Comparison of ENCODE assay signal across 10 cellular contexts in the genomic region with DNA sequence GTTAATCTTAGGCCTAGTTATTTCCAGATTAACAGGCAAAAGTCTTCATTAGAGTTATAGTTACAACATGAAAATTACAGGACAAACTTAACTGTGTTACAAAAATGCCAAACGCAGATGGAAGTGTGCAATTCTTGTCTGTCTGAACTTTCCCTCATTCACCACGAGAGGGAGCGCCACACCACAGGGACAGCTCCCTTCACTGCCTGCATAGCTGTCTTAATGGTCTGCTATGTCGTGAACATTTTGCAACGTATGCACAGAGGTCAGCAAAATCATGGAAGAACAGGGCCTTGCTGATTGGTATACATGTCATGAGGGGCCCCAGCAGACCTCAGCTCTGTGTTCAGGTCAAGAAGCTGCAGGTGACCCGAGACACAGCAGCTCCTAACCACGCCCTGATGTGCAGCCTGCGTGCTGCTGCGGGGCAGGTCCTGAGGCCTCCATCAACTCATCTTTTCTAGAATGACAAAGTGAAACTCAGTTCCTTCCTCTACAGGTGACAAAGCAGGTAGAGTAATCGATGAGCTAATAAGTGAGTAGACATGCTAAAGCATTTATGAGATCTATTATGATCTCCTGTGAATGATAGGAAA.
DNase-seq lines count a peak whose midpoint lies in the region; ATAC-seq, FAIRE-seq and TF ChIP-seq lines count a peak whose summit lies in the region.
"Had no signal": no experiment of that assay in that cellular context is flagged by ENCODE, and none has a peak within 500 bp of the region (broad histone marks: within the 10 kb centered on the region; RNA-seq: fewer than 3 reads in every experiment).

No MANE protein-coding gene starts in this region.

- peak; percentile 86 for FAIRE-seq in HepG2 (lab: Jason Lieb, UNC)
- FAIRE-seq: G401.6 had no signal

- H3K27ac ChIP-seq in 22Rv1 (no peak overlapping the region), HepG2 (ENCODE audit: extremely low read length, insufficient read depth, low read length) (no peak overlapping the region)

- no TSS peak for BruUV-seq in HepG2 (replicated peaks; lab: Mats Ljungman, UMichigan)

- POLR2A ChIA-PET in activated CD4-positive, alpha-beta T cell treated with anti-CD3 and anti-CD28 coated beads for 36 hours (lab: Charles Lee), result no interaction called here
- POLR2A ChIA-PET in HepG2 (lab: Yijun Ruan, JAX), result interaction anchor here (0.8 to 1.0 kb wide), 2 partner anchors 46 to 535 kb away, joined by 3 read pairs; no protein-coding TSS in a partner anchor

- in situ Hi-C loops in HepG2 (cut with HindIII; ENCODE audit: extremely low pct_ligation_motif_present, low pct_unique_long_range_greater_than_20kb), result loop anchor here (5.0 to 25.0 kb wide), 2 partner anchors 230 to 615 kb away; no protein-coding TSS in a partner anchor

- H4K20me1 ChIP-seq in HepG2 (ENCODE audit: insufficient read depth, low read length), result no peaks in the 10 kb centered on the region

- H3K4me1 ChIP-seq in HepG2 (ENCODE audit: insufficient read depth, low read length), result peaks cover 22% of the 10 kb centered on the region

- TF ChIP-seq POLR2A in HepG2 (IDR thresholded peaks at IDR 0.05; ENCODE audit: insufficient read depth in 1 of 2, low read depth in 2 of 2, low read length in 2 of 2), result no peak

- peak overlapping the region; percentile 90 for H3K4me2 ChIP-seq in HepG2 (ENCODE audit: low read depth, low read length)

- DNase-seq in NCI-H510A (lab: John Stamatoyannopoulos, UW) (peak; percentile 62), choroid plexus epithelial cell (ENCODE audit: low read depth) (peak; percentile 91), HepG2 (ENCODE audit: low spot score) (peak; percentile 75)
- DNase-seq in activated CD4-positive, alpha-beta T cell treated with anti-CD3 and anti-CD28 coated beads for 36 hours, result peak; percentile 74
- DNase-seq in stimulated activated CD4-positive, alpha-beta T cell treated with anti-CD3 and anti-CD28 coated beads, TNF-alpha, amount 100 ng/mL, for 24 hours (ENCODE audit: low read depth in 3 of 3), result peak; percentile 13 to 46 (median 30)

- no peaks in the 10 kb centered on the region for H3K36me3 ChIP-seq in HepG2 (replicated peaks in 1 of 2; ENCODE audit: control insufficient read depth in 1 of 2, insufficient read depth in 2 of 2, low read length in 2 of 2)

- H3K4me1 Mint-ChIP-seq in activated CD4-positive, alpha-beta T cell treated with anti-CD3 and anti-CD28 coated beads for 36 hours, result peaks cover 2% of the 10 kb centered on the region

- CTCF ChIA-PET in activated CD4-positive, alpha-beta T cell treated with anti-CD3 and anti-CD28 coated beads for 36 hours (lab: Charles Lee), result interaction anchor here (0.6 to 4.0 kb wide), 25 partner anchors 10 to 1142 kb away, joined by 3 to 31 read pairs (median 4); a partner anchor contains a TSS
- CTCF ChIA-PET in HepG2 (lab: Yijun Ruan, JAX; ENCODE audit: low intra/inter-chr PET ratio, low total read pairs), result interaction anchor here (0.7 to 2.1 kb wide), 8 partner anchors 161 to 882 kb away, joined by 3 to 9 read pairs (median 4); no protein-coding TSS in a partner anchor

- H3K27me3 Mint-ChIP-seq in activated CD4-positive, alpha-beta T cell treated with anti-CD3 and anti-CD28 coated beads for 36 hours, result peaks cover 13% of the 10 kb centered on the region

- H3K36me3 Mint-ChIP-seq in activated CD4-positive, alpha-beta T cell treated with anti-CD3 and anti-CD28 coated beads for 36 hours (ENCODE audit: low read depth), result no peaks in the 10 kb centered on the region

- H2AFZ ChIP-seq in HepG2 (ENCODE audit: low read length), result no peak overlapping the region

- peak; percentile 69 for ATAC-seq in GM18502 (IDR thresholded peaks at IDR 0.05; ENCODE audit: poor library complexity, unreplicated experiment)
- ATAC-seq in HG03196 (IDR thresholded peaks at IDR 0.05; ENCODE audit: unreplicated experiment), result peak; percentile 72
- ATAC-seq in activated CD4-positive, alpha-beta T cell treated with anti-CD3 and anti-CD28 coated beads for 36 hours, result peak; percentile 90
- peak; percentile 98 for ATAC-seq in HepG2

- H3K4me3 Mint-ChIP-seq in activated CD4-positive, alpha-beta T cell treated with anti-CD3 and anti-CD28 coated beads for 36 hours, result no peak overlapping the region
- H3K4me3 Mint-ChIP-seq: stimulated activated naive CD8-positive, alpha-beta T cell treated with anti-CD3 and anti-CD28 coated beads, Interleukin-15, Interleukin-2, amounts not matched to agents 100 ng/mL and 50 ng/mL, for 24 hours had no signal

- H3K4me3 ChIP-seq in choroid plexus epithelial cell (ENCODE audit: low read depth, low read length), result no peak overlapping the region
- peak overlapping the region; percentile 48 to 67 (median 51); a peak in 5 of 6 replicates for H3K4me3 ChIP-seq in HepG2 (replicated peaks in 1 of 3; ENCODE audit: insufficient read depth in 1 of 3, low read depth in 2 of 3, low read length in 3 of 3)

- WGBS in HepG2 (ENCODE audit: low lambda C conversion rate), result under 1% methylated on average over 6 of the region's 10 CpGs

- H3K27ac Mint-ChIP-seq in activated CD4-positive, alpha-beta T cell treated with anti-CD3 and anti-CD28 coated beads for 36 hours, result no peak overlapping the region
- H3K27ac Mint-ChIP-seq: stimulated activated naive CD8-positive, alpha-beta T cell treated with anti-CD3 and anti-CD28 coated beads, Interleukin-15, Interleukin-2, amounts not matched to agents 100 ng/mL and 50 ng/mL, for 24 hours had no signal

- no peak overlapping the region for H3K9ac ChIP-seq in HepG2 (ENCODE audit: insufficient read depth, low read depth, low read length)

- peak; percentile 97 for TF ChIP-seq CTCF in 22Rv1 (IDR thresholded peaks at IDR 0.05)
- peak; percentile 98 for TF ChIP-seq CTCF in choroid plexus epithelial cell (conservative IDR thresholded peaks at IDR 0.05; ENCODE audit: low read depth, low read length)
- TF ChIP-seq CTCF in HepG2 (CRISPR knock-in tag; IDR thresholded peaks at IDR 0.05), result peak; percentile 98

- TF ChIP-seq RAD21 in HepG2 (CRISPR knock-in tag; IDR thresholded peaks at IDR 0.05), result peak; percentile 92

- peaks cover 5% of the 10 kb centered on the region for H3K9me3 Mint-ChIP-seq in activated CD4-positive, alpha-beta T cell treated with anti-CD3 and anti-CD28 coated beads for 36 hours (ENCODE audit: low read depth)

- intact Hi-C loops in activated CD4-positive, alpha-beta T cell treated with anti-CD3 and anti-CD28 coated beads for 36 hours (cut with DNase I, micrococcal nuclease), result loop anchor here (1.0 to 10.0 kb wide), 7 partner anchors 163 to 613 kb away; a partner anchor contains a TSS
- intact Hi-C loops in HepG2 (cut with micrococcal nuclease; ENCODE audit: unreplicated experiment), result loop anchor here (1.0 to 10.0 kb wide), 9 partner anchors 75 to 1195 kb away; no protein-coding TSS in a partner anchor

- TF ChIP-seq EP300 in HepG2 (IDR thresholded peaks at IDR 0.05; ENCODE audit: low read depth in 2 of 2, low read length in 2 of 2) (no peak), HepG2 (CRISPR knock-in tag; IDR thresholded peaks at IDR 0.05; ENCODE audit: borderline replicate concordance) (no peak)

- 0 out of 5 replicates have a peak, but pooled peaks cover 0 to 4% of the 10 kb centered on the region in 2 experiments for H3K27me3 ChIP-seq in HepG2 (ENCODE audit: control insufficient read depth in 1 of 2, insufficient read depth in 2 of 2, low read length in 2 of 2)

- no peaks in the 10 kb centered on the region for H3K79me2 ChIP-seq in HepG2 (ENCODE audit: insufficient read depth, low read length)

- H3K9me3 ChIP-seq in HepG2 (ENCODE audit: low read length), result no peaks in the 10 kb centered on the region

TF ChIP-seq in HepG2, 621 proteins besides CTCF, POLR2A, EP300 and RAD21 (continues in another document):
- TF ChIP-seq HDAC2 (CRISPR knock-in tag; IDR thresholded peaks at IDR 0.05), result no peak
- TF ChIP-seq PPARG (CRISPR knock-in tag; conservative IDR thresholded peaks at IDR 0.05), result 0 out of 2 replicates have a peak, but pooled peaks have one; percentile 15
- peak; percentile 91 for TF ChIP-seq MAFF (IDR thresholded peaks at IDR 0.05; ENCODE audit: low read depth, low read length)
- TF ChIP-seq GATAD2A (CRISPR knock-in tag; IDR thresholded peaks at IDR 0.05), result peak; percentile 43; the same call in 1 of the 2 replicates
- TF ChIP-seq, protein P1, sequence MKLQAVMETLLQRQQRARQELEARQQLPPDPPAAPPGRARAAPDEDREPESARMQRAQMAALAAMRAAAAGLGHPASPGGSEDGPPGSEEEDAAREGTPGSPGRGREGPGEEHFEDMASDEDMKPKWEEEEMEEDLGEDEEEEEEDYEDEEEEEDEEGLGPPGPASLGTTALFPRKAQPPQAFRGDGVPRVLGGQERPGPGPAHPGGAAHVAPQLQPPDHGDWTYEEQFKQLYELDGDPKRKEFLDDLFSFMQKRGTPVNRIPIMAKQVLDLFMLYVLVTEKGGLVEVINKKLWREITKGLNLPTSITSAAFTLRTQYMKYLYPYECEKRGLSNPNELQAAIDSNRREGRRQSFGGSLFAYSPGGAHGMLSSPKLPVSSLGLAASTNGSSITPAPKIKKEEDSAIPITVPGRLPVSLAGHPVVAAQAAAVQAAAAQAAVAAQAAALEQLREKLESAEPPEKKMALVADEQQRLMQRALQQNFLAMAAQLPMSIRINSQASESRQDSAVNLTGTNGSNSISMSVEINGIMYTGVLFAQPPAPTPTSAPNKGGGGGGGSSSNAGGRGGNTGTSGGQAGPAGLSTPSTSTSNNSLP (IDR thresholded peaks at IDR 0.05; ENCODE audit: low read depth, low read length), result 0 out of 2 replicates have a peak, but pooled peaks have one; percentile 13
- TF ChIP-seq SMAD1 (CRISPR knock-in tag; IDR thresholded peaks at IDR 0.05; ENCODE audit: borderline replicate concordance, low read depth), result no peak
- peak; percentile 80 for TF ChIP-seq TEAD3 (CRISPR knock-in tag; optimal IDR thresholded peaks at IDR 0.05; ENCODE audit: borderline replicate concordance)
- TF ChIP-seq, protein P2, sequence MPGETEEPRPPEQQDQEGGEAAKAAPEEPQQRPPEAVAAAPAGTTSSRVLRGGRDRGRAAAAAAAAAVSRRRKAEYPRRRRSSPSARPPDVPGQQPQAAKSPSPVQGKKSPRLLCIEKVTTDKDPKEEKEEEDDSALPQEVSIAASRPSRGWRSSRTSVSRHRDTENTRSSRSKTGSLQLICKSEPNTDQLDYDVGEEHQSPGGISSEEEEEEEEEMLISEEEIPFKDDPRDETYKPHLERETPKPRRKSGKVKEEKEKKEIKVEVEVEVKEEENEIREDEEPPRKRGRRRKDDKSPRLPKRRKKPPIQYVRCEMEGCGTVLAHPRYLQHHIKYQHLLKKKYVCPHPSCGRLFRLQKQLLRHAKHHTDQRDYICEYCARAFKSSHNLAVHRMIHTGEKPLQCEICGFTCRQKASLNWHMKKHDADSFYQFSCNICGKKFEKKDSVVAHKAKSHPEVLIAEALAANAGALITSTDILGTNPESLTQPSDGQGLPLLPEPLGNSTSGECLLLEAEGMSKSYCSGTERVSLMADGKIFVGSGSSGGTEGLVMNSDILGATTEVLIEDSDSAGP (CRISPR knock-in tag; IDR thresholded peaks at IDR 0.05; ENCODE audit: borderline replicate concordance), result 0 out of 2 replicates have a peak, but pooled peaks have one; percentile 24
- TF ChIP-seq ZNF747 (CRISPR knock-in tag; IDR thresholded peaks at IDR 0.05; ENCODE audit: borderline replicate concordance), result no peak
- TF ChIP-seq CBX5 (CRISPR knock-in tag; IDR thresholded peaks at IDR 0.05; ENCODE audit: borderline replicate concordance), result peak; percentile 56; the same call in 1 of the 2 replicates
- TF ChIP-seq ZNF878 (CRISPR knock-in tag; IDR thresholded peaks at IDR 0.05), result no peak

Comparison
In these comparisons a context has a peak if more than half of its experiments do, and no peak if none do; other contexts are left out.
1. DNase-seq: peak in every context shown above with its lines; median percentile 91 in choroid plexus epithelial cell; 75 in HepG2; 74 in activated CD4-positive, alpha-beta T cell treated with anti-CD3 and anti-CD28 coated beads for 36 hours; 62 in NCI-H510A; 30 in stimulated activated CD4-positive, alpha-beta T cell treated with anti-CD3 and anti-CD28 coated beads, TNF-alpha, amount 100 ng/mL, for 24 hours.